1 cellular context compared by ENCODE assay signal in genomic region chr22:46728470-46728869, GRCh38.
TF ChIP-seq lines count a peak whose summit lies in the region.

No MANE protein-coding gene starts in this region.

TF ChIP-seq in SK-N-SH, 30 proteins besides CTCF, POLR2A, EP300 and RAD21:
- TF ChIP-seq RFX5 (IDR thresholded peaks at IDR 0.05; ENCODE audit: low read length), result no peak
- no peak for TF ChIP-seq SMC3 (IDR thresholded peaks at IDR 0.05; ENCODE audit: low read depth, low read length)
- no peak for TF ChIP-seq USF2 (IDR thresholded peaks at IDR 0.05; ENCODE audit: borderline replicate concordance, low read depth, low read length)
- TF ChIP-seq ZBTB33 (IDR thresholded peaks at IDR 0.05; ENCODE audit: borderline replicate concordance, low read depth), result no peak
- no peak for TF ChIP-seq JUND (IDR thresholded peaks at IDR 0.05)
- TF ChIP-seq MEF2A (IDR thresholded peaks at IDR 0.05; ENCODE audit: borderline replicate concordance, low read depth), result no peak
- peak; percentile 39 for TF ChIP-seq CHD2 (IDR thresholded peaks at IDR 0.05; ENCODE audit: low read length, partially characterized antibody)
- peak; percentile 79 for TF ChIP-seq FOXJ3 (CRISPR knock-in tag; IDR thresholded peaks at IDR 0.05)
- no peak for TF ChIP-seq NRF1 (IDR thresholded peaks at IDR 0.05; ENCODE audit: low read depth, low read length)
- no peak for TF ChIP-seq ELF1 (IDR thresholded peaks at IDR 0.05)
- no peak for TF ChIP-seq TAF1 (IDR thresholded peaks at IDR 0.05; ENCODE audit: borderline replicate concordance, low read depth, low read length)
- no peak for TF ChIP-seq YY1 (IDR thresholded peaks at IDR 0.05; ENCODE audit: low read depth)
- TF ChIP-seq POLR2AphosphoS5 (IDR thresholded peaks at IDR 0.05; ENCODE audit: low read depth, low read length), result no peak
- no peak for TF ChIP-seq FOXM1 (IDR thresholded peaks at IDR 0.05; ENCODE audit: low read depth)
- no peak for TF ChIP-seq FOSL2 (IDR thresholded peaks at IDR 0.05; ENCODE audit: borderline replicate concordance, low read depth)
- no peak for TF ChIP-seq RXRA (IDR thresholded peaks at IDR 0.05; ENCODE audit: borderline replicate concordance, low read depth)
- peak; percentile 73; the same call in 1 of the 2 replicates for TF ChIP-seq MXI1 (IDR thresholded peaks at IDR 0.05; ENCODE audit: low read depth, low read length)
- peak; percentile 62 for TF ChIP-seq RCOR1 (IDR thresholded peaks at IDR 0.05; ENCODE audit: low read length)
- no peak for TF ChIP-seq GABPA (IDR thresholded peaks at IDR 0.05; ENCODE audit: low read depth)
- TF ChIP-seq GATA2 (CRISPR knock-in tag; IDR thresholded peaks at IDR 0.05), result peak; percentile 86
- no peak for TF ChIP-seq USF1 (IDR thresholded peaks at IDR 0.05; ENCODE audit: borderline replicate concordance, low read depth)
- TF ChIP-seq REST (IDR thresholded peaks at IDR 0.05; ENCODE audit: low read depth, low read length), result no peak
- TF ChIP-seq PBX3 (IDR thresholded peaks at IDR 0.05), result no peak
- TF ChIP-seq TCF12 (IDR thresholded peaks at IDR 0.05), result no peak
- TF ChIP-seq IRF3 (IDR thresholded peaks at IDR 0.05; ENCODE audit: low read depth, low read length), result no peak
- TF ChIP-seq MAX (IDR thresholded peaks at IDR 0.05; ENCODE audit: low read depth), result no peak
- TF ChIP-seq TEAD4 (IDR thresholded peaks at IDR 0.05; ENCODE audit: borderline replicate concordance, insufficient read depth), result no peak
- no peak for TF ChIP-seq EZH2phosphoT487 (IDR thresholded peaks at IDR 0.05; ENCODE audit: borderline replicate concordance, low read depth)
- TF ChIP-seq SIN3A (IDR thresholded peaks at IDR 0.05; ENCODE audit: borderline replicate concordance, low read depth, low read length), result no peak
- no peak for TF ChIP-seq NFIC (IDR thresholded peaks at IDR 0.05; ENCODE audit: borderline replicate concordance)
